Comparison of ENCODE assay signal across 26 cellular contexts in the genomic region with DNA sequence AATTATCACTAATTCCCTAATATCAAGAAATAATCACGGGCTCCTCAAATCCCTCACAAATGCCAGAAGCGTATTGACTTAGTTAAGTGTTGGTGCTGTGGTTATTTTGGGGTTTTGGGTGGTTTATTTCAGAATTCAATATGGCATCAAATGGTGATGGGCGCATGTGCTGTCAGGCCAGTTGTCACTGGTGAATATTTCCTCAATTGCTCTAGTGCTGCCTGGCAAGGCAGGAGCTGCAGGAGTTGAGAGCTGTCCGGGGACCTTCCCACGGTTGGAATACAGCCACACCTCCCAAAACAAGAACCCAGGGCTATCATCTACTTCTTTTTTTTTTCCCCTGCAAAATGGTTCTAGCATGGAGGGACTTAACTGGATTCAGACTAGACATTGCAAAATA. TPM values are rescaled to one million over a fixed set of nuclear protein-coding genes. Genes with fewer than 3 reads are reported as not detected.
"Had no signal": no experiment of that assay in that cellular context is flagged by ENCODE, and none has a peak within 500 bp of the region (broad histone marks: within the 10 kb centered on the region; RNA-seq: fewer than 3 reads in every experiment).

No MANE protein-coding gene starts in this region.

- H3K4me3 ChIP-seq: lower lobe of right lung, pancreas, tibial artery had no signal

- H3K27me3 ChIP-seq: neutrophil, pancreas had no signal

- H3K36me3 ChIP-seq: lower lobe of right lung, neutrophil, pancreas, tibial artery had no signal

- H3K4me3 Mint-ChIP-seq: activated naive CD4-positive, alpha-beta T cell treated with anti-CD3 and anti-CD28 coated beads for 36 hours; activated T-cell treated with anti-CD3 and anti-CD28 coated beads, Interleukin-2, amount 50 U/mL, for 24 hours; activated T-helper 17 cell treated with anti-CD3 and anti-CD28 coated beads, Interleukin-2, amount 50 U/mL, for 72 hours; nephron; stimulated activated effector memory CD8-positive, alpha-beta T cell treated with anti-CD3 and anti-CD28 coated beads, Interleukin-12 subunit alpha, Interleukin-12 subunit beta, amount 100 ng/mL, for 72 hours; stimulated activated naive CD8-positive, alpha-beta T cell treated with anti-CD3 and anti-CD28 coated beads, Interleukin-15, amount 100 ng/mL, for 72 hours had no signal

- DNase-seq: activated CD8-positive, alpha-beta memory T cell treated with anti-CD3 and anti-CD28 coated beads for 24 hours; activated naive CD4-positive, alpha-beta T cell treated with anti-CD3 and anti-CD28 coated beads for 36 hours; activated T-cell treated with anti-CD3 and anti-CD28 coated beads, Interleukin-2, amount 50 U/mL, for 24 hours; effector CD4-positive, alpha-beta T cell; foreskin fibroblast; kidney; lower lobe of right lung; mesendoderm; pancreas; right cardiac atrium; small intestine; stimulated activated CD4-positive, alpha-beta T cell treated with anti-CD3 and anti-CD28 coated beads, Interleukin-2, amount 100 ng/mL, for 24 hours; stimulated activated naive CD8-positive, alpha-beta T cell treated with anti-CD3 and anti-CD28 coated beads, Interleukin-15, amount 100 ng/mL, for 72 hours; T-helper 1 cell; T-helper 9 cell had no signal

- H3K9me3 Mint-ChIP-seq: activated naive CD4-positive, alpha-beta T cell treated with anti-CD3 and anti-CD28 coated beads for 36 hours; activated T-cell treated with anti-CD3 and anti-CD28 coated beads, Interleukin-2, amount 50 U/mL, for 24 hours; activated T-helper 17 cell treated with anti-CD3 and anti-CD28 coated beads, Interleukin-2, amount 50 U/mL, for 72 hours; nephron; stimulated activated effector memory CD8-positive, alpha-beta T cell treated with anti-CD3 and anti-CD28 coated beads, Interleukin-12 subunit alpha, Interleukin-12 subunit beta, amount 100 ng/mL, for 72 hours; stimulated activated naive CD8-positive, alpha-beta T cell treated with anti-CD3 and anti-CD28 coated beads, Interleukin-15, amount 100 ng/mL, for 72 hours had no signal

- H3K27ac Mint-ChIP-seq: activated naive CD4-positive, alpha-beta T cell treated with anti-CD3 and anti-CD28 coated beads for 36 hours; activated T-cell treated with anti-CD3 and anti-CD28 coated beads, Interleukin-2, amount 50 U/mL, for 24 hours; activated T-helper 17 cell treated with anti-CD3 and anti-CD28 coated beads, Interleukin-2, amount 50 U/mL, for 72 hours; stimulated activated effector memory CD8-positive, alpha-beta T cell treated with anti-CD3 and anti-CD28 coated beads, Interleukin-12 subunit alpha, Interleukin-12 subunit beta, amount 100 ng/mL, for 72 hours; stimulated activated naive CD8-positive, alpha-beta T cell treated with anti-CD3 and anti-CD28 coated beads, Interleukin-15, amount 100 ng/mL, for 72 hours had no signal

- H3K27ac ChIP-seq: lower lobe of right lung, neutrophil, pancreas, tibial artery had no signal

- H3K4me1 ChIP-seq: lower lobe of right lung, pancreas, tibial artery had no signal

- FAIRE-seq: endometrium, kidney, pancreas, small intestine had no signal

- H3K36me3 Mint-ChIP-seq: stimulated activated effector memory CD8-positive, alpha-beta T cell treated with anti-CD3 and anti-CD28 coated beads, Interleukin-12 subunit alpha, Interleukin-12 subunit beta, amount 100 ng/mL, for 72 hours had no signal

- H3K4me1 Mint-ChIP-seq: activated T-helper 17 cell treated with anti-CD3 and anti-CD28 coated beads, Interleukin-2, amount 50 U/mL, for 72 hours had no signal

- ATAC-seq: activated T-helper 17 cell treated with anti-CD3 and anti-CD28 coated beads, Interleukin-2, amount 50 U/mL, for 72 hours; lower lobe of right lung; pancreas; right cardiac atrium; stimulated activated effector memory CD8-positive, alpha-beta T cell treated with anti-CD3 and anti-CD28 coated beads, Interleukin-12 subunit alpha, Interleukin-12 subunit beta, amount 100 ng/mL, for 72 hours; stimulated activated naive CD8-positive, alpha-beta T cell treated with anti-CD3 and anti-CD28 coated beads, Interleukin-15, amount 100 ng/mL, for 72 hours had no signal

- H3K9me3 ChIP-seq: lower lobe of right lung, neutrophil, pancreas, tibial artery had no signal

RNA-seq across cellular contexts. Expression of a gene that starts 10.3 kb away (rescaled TPM):
- total RNA-seq: activated naive CD4-positive, alpha-beta T cell treated with anti-CD3 and anti-CD28 coated beads for 36 hours; activated T-helper 17 cell treated with anti-CD3 and anti-CD28 coated beads, Interleukin-2, amount 50 U/mL, for 72 hours; cerebellum; epithelial cell of proximal tubule; fibroblast of lung; glomerular endothelial cell; pulmonary artery endothelial cell had no signal
- polyA plus RNA-seq: fibroblast of lung, right cardiac atrium had no signal
